Comparison of ENCODE assay signal across 24 cellular contexts in the genomic region with DNA sequence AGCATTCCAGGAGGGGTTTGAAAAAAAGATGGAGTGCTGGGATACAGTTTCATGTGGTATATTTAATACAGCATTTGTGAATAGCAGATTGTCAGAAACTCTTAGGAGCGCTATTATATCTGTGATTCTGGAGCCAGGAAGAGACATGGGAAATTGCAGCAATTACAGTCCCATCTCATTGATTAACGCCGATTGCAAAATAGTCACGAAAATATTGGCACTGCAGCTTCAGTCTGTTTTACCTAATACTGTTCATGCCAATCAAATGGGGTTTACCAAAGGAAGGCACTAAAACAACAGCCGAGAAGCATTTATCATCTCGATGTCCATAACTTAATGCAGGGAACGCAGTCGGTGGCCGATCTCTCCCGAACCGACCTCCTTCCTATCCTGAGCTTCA.
DNase-seq lines count a peak whose midpoint lies in the region; ATAC-seq and TF ChIP-seq lines count a peak whose summit lies in the region.
"Had no signal": no experiment of that assay in that cellular context is flagged by ENCODE, and none has a peak within 500 bp of the region (broad histone marks: within the 10 kb centered on the region; RNA-seq: fewer than 3 reads in every experiment).

No MANE protein-coding gene starts in this region.

- H3K9ac ChIP-seq in H9 (ENCODE audit: extremely low read depth, insufficient read length, low read length) (no peak overlapping the region), endodermal cell (ENCODE audit: extremely low read depth, low read length, poor library complexity, severe bottlenecking) (no peak overlapping the region)
- H3K9ac ChIP-seq: BLaER1 had no signal

- H3K36me3 ChIP-seq in right lobe of liver (no peaks in the 10 kb centered on the region), endodermal cell (ENCODE audit: control insufficient read depth, insufficient read depth, low read length) (no peaks in the 10 kb centered on the region)
- H3K36me3 ChIP-seq: BE2C, BLaER1 had no signal

- H3K36me3 Mint-ChIP-seq in H9 (ENCODE audit: insufficient read depth in 1 of 3, low read depth in 3 of 3) (no peaks in the 10 kb centered on the region; a peak in 1 of 7 replicates), endodermal cell (ENCODE audit: low read depth) (no peaks in the 10 kb centered on the region)
- H3K36me3 Mint-ChIP-seq: CD14-positive monocyte; CD4-positive, alpha-beta memory T cell; CD4-positive, CD25-positive, alpha-beta regulatory T cell; CD8-positive, alpha-beta memory T cell had no signal

- H3K4me3 ChIP-seq in coronary artery, result no peak overlapping the region
- H3K4me3 ChIP-seq in right lobe of liver, result no peak overlapping the region
- no peak overlapping the region for H3K4me3 ChIP-seq in endodermal cell (ENCODE audit: low read length)
- H3K4me3 ChIP-seq: BLaER1, GM12878 had no signal

- no peak overlapping the region for H3K18ac ChIP-seq in H9 (ENCODE audit: insufficient read length, low read depth, low read length)

- H3K79me1 ChIP-seq in H9 (ENCODE audit: insufficient read depth, low read depth, low read length, poor library complexity, severe bottlenecking), result no peaks in the 10 kb centered on the region

- no peak for TF ChIP-seq POLR2A in right lobe of liver (IDR thresholded peaks at IDR 0.05)

- H3K4me1 Mint-ChIP-seq in H9 (no peaks in the 10 kb centered on the region), endodermal cell (no peaks in the 10 kb centered on the region)
- H3K4me1 Mint-ChIP-seq: CD14-positive monocyte; CD4-positive, alpha-beta memory T cell; CD4-positive, CD25-positive, alpha-beta regulatory T cell; CD8-positive, alpha-beta memory T cell had no signal

- H3K27me3 Mint-ChIP-seq in H9 (ENCODE audit: low read depth) (peaks cover 2% of the 10 kb centered on the region), endodermal cell (ENCODE audit: insufficient read depth) (no peaks in the 10 kb centered on the region)
- H3K27me3 Mint-ChIP-seq: CD4-positive, CD25-positive, alpha-beta regulatory T cell had no signal

- peak; percentile 62 to 82 (median 70) for ATAC-seq in right lobe of liver
- ATAC-seq: GM12878 had no signal

- no peaks in the 10 kb centered on the region for H3K4me1 ChIP-seq in H9 (ENCODE audit: insufficient read depth, low read length)
- H3K4me1 ChIP-seq in right lobe of liver, result peaks cover 0 to 24% (median 11%) of the 10 kb centered on the region in 4 donors
- H3K4me1 ChIP-seq in endodermal cell (ENCODE audit: control insufficient read depth, insufficient read depth, low read length), result no peaks in the 10 kb centered on the region
- H3K4me1 ChIP-seq: BE2C had no signal

- H3K9me3 Mint-ChIP-seq in H9, result no peaks in the 10 kb centered on the region
- H3K9me3 Mint-ChIP-seq in endodermal cell, result no peaks in the 10 kb centered on the region
- H3K9me3 Mint-ChIP-seq: CD4-positive, alpha-beta memory T cell; CD4-positive, CD25-positive, alpha-beta regulatory T cell; CD8-positive, alpha-beta memory T cell had no signal

- no peak overlapping the region for H3K4ac ChIP-seq in H9 (ENCODE audit: low read depth, low read length)

- WGBS in H9 (ENCODE audit: extremely low coverage, insufficient read length, low lambda C conversion rate), result no CpG with 5 or more reads among the region's 11 CpGs
- 28% methylated on average over 11 of the region's 11 CpGs for WGBS in right lobe of liver (ENCODE audit: insufficient coverage, low coverage, low lambda C conversion rate, missing lambda C conversion rate)
- 94 to 97% methylated on average over 5 to 11 of the region's 11 CpGs for WGBS in endodermal cell (ENCODE audit: insufficient coverage in 1 of 2, insufficient read length in 1 of 2), 2 experiments

- no peak overlapping the region for H3K23ac ChIP-seq in H9 (ENCODE audit: insufficient read length, low read depth, low read length)

- no peak overlapping the region for H2BK20ac ChIP-seq in H9 (ENCODE audit: low read depth, low read length, poor library complexity, severe bottlenecking)

- H2BK15ac ChIP-seq in H9 (ENCODE audit: low read depth, low read length), result no peak overlapping the region

- H3K27ac Mint-ChIP-seq in H9 (no peak overlapping the region), endodermal cell (no peak overlapping the region)
- H3K27ac Mint-ChIP-seq: CD14-positive monocyte; CD4-positive, alpha-beta memory T cell; CD8-positive, alpha-beta memory T cell had no signal

- no peaks in the 10 kb centered on the region for H3K79me2 ChIP-seq in H9 (ENCODE audit: insufficient read depth, low read length)

- no peak overlapping the region for H2BK120ac ChIP-seq in H9 (ENCODE audit: low read depth, low read length, poor library complexity, severe bottlenecking)

- H3T11ph ChIP-seq in H9 (ENCODE audit: low read length), result no peak overlapping the region

- H3K14ac ChIP-seq in H9 (ENCODE audit: insufficient read depth, low read length), result no peak overlapping the region

- H3K27me3 ChIP-seq in H9 (ENCODE audit: insufficient read depth, low read length) (no peaks in the 10 kb centered on the region), right lobe of liver (no peaks in the 10 kb centered on the region), endodermal cell (ENCODE audit: control insufficient read depth, insufficient read depth, low read length, poor library complexity, severe bottlenecking) (no peaks in the 10 kb centered on the region)
- H3K27me3 ChIP-seq: BE2C had no signal

- H4K8ac ChIP-seq in H9 (replicated peaks; ENCODE audit: insufficient read length, low read depth, low read length), result no peak overlapping the region

- no peak overlapping the region for H2BK5ac ChIP-seq in H9 (ENCODE audit: insufficient read length, low read length)

- peak; percentile 4 for DNase-seq in H9
- peak; percentile 21 for DNase-seq in coronary artery (ENCODE audit: low spot score)
- peak in 1 of 3 donors; percentile 53 for DNase-seq in right lobe of liver
- DNase-seq in activated CD8-positive, alpha-beta memory T cell treated with anti-CD3 and anti-CD28 coated beads for 24 hours, result no peak
- DNase-seq in GM13977 (ENCODE audit: low spot score), result no peak
- no peak for DNase-seq in endodermal cell
- DNase-seq: 8988T; ACHN; BE2C; C1 segment of cervical spinal cord; CD4-positive, alpha-beta memory T cell; CD4-positive, CD25-positive, alpha-beta regulatory T cell; CD8-positive, alpha-beta memory T cell; COR-L47; DMS 273 treated with DMSO at 0.1 percent for 48 hours; DMS153; DMS53; DMS79; DND-41; EL; GDM1 had no signal

- H3K56ac ChIP-seq in H9 (ENCODE audit: insufficient read length, low read depth, low read length), result no peak overlapping the region

- no peak for TF ChIP-seq CTCF in H9 (conservative IDR thresholded peaks at IDR 0.05)
- TF ChIP-seq CTCF in coronary artery (IDR thresholded peaks at IDR 0.05), result no peak
- no peak for TF ChIP-seq CTCF in right lobe of liver (IDR thresholded peaks at IDR 0.05)
- no peak for TF ChIP-seq CTCF in GM13977 (IDR thresholded peaks at IDR 0.05; ENCODE audit: extremely low read depth, insufficient read depth, missing control alignments)
- TF ChIP-seq CTCF in endodermal cell (conservative IDR thresholded peaks at IDR 0.05), result no peak

- no peak overlapping the region for H4K91ac ChIP-seq in H9 (ENCODE audit: insufficient read length, low read depth, low read length)

- no peaks in the 10 kb centered on the region for H3K23me2 ChIP-seq in H9 (ENCODE audit: insufficient read length, low read depth, low read length, poor library complexity, severe bottlenecking)

- H3K4me3 Mint-ChIP-seq in H9, result no peak overlapping the region
- no peak overlapping the region for H3K4me3 Mint-ChIP-seq in endodermal cell
- H3K4me3 Mint-ChIP-seq: CD14-positive monocyte; CD4-positive, alpha-beta memory T cell; CD4-positive, CD25-positive, alpha-beta regulatory T cell; CD8-positive, alpha-beta memory T cell had no signal

- H3K9me3 ChIP-seq in H9 (ENCODE audit: control insufficient read depth, low read depth, low read length) (no peaks in the 10 kb centered on the region), right lobe of liver (no peaks in the 10 kb centered on the region), endodermal cell (ENCODE audit: control insufficient read depth, low read length) (no peaks in the 10 kb centered on the region)
- H3K9me3 ChIP-seq: BE2C, BLaER1 had no signal

- no peak overlapping the region for H2AK5ac ChIP-seq in H9 (ENCODE audit: insufficient read length, low read length)

- H3K27ac ChIP-seq in H9 (ENCODE audit: insufficient read length, low read depth, low read length), result no peak overlapping the region
- H3K27ac ChIP-seq in coronary artery, result no peak overlapping the region
- H3K27ac ChIP-seq in right lobe of liver, result peak overlapping the region in 2 of 3 donors; percentile 69 to 70
- H3K27ac ChIP-seq in endodermal cell (ENCODE audit: low read depth, low read length), result no peak overlapping the region
- H3K27ac ChIP-seq: BLaER1 had no signal

- H4K20me1 ChIP-seq in H9 (ENCODE audit: control insufficient read depth, insufficient read depth, insufficient read length), result no peaks in the 10 kb centered on the region
- H4K20me1 ChIP-seq: BLaER1 had no signal

- H2BK12ac ChIP-seq in H9 (ENCODE audit: insufficient read length, low read depth, low read length), result no peak overlapping the region

- intact Hi-C loops in right lobe of liver (cut with DNase I), result no loop called here

- in situ Hi-C loops in GM13977 (cut with MboI; ENCODE audit: low pct_unique_long_range_greater_than_20kb, low sequenced_read_pairs, unreplicated experiment), result no loop called here

- H4K5ac ChIP-seq in H9 (ENCODE audit: insufficient read length, low read depth, low read length), result no peak overlapping the region

- no peak overlapping the region for H3K4me2 ChIP-seq in H9 (ENCODE audit: insufficient read depth, insufficient read length, low read length)
- H3K4me2 ChIP-seq: BLaER1 had no signal

- no peak overlapping the region for H2AFZ ChIP-seq in H9 (ENCODE audit: low read length)

Comparison
In these comparisons a context has a peak if more than half of its experiments do, and no peak if none do; other contexts are left out.
1. DNase-seq: peak in H9 (single experiment) and coronary artery (single experiment); none in activated CD8-positive, alpha-beta memory T cell treated with anti-CD3 and anti-CD28 coated beads for 24 hours (single experiment), GM13977 (single experiment) and endodermal cell (single experiment).
2. H3K27ac ChIP-seq: peak in right lobe of liver (2 of 3); none in H9 (single experiment), coronary artery (0 of 2) and endodermal cell (single experiment).